Comparison of ENCODE assay signal across 15 cellular contexts in genomic region chr1:207240325-207241095, GRCh38.
DNase-seq lines count a peak whose midpoint lies in the region; ATAC-seq and TF ChIP-seq lines count a peak whose summit lies in the region.
"Had no signal": no experiment of that assay in that cellular context is flagged by ENCODE, and none has a peak within 500 bp of the region (broad histone marks: within the 10 kb centered on the region; RNA-seq: fewer than 3 reads in every experiment).

No MANE protein-coding gene starts in this region.

- peak overlapping the region; percentile 48 for H3K27ac Mint-ChIP-seq in neural crest cell (ENCODE audit: unreplicated experiment)
- H3K27ac Mint-ChIP-seq in activated CD4-positive, alpha-beta T cell treated with anti-CD3 and anti-CD28 coated beads, Interleukin-2, amount 10 ng/mL, durations not matched to agents 7 days and 5 days: no peak overlapping the region
- H3K27ac Mint-ChIP-seq: activated naive CD4-positive, alpha-beta T cell treated with anti-CD3 and anti-CD28 coated beads for 36 hours; dendritic cell treated with granulocyte-macrophage colony-stimulating factor and Interleukin-4, amounts not matched to agents 40 ng/mL and 50 ng/mL, for 4 days had no signal

- peak; percentile 90 for ATAC-seq in esophagus mucosa

- POLR2A ChIA-PET in RWPE1 (lab: Yijun Ruan, JAX; ENCODE audit: low non-redundant PET): no interaction called here
- POLR2A ChIA-PET in activated CD4-positive, alpha-beta T cell treated with anti-CD3 and anti-CD28 coated beads, Interleukin-2, amount 10 ng/mL, durations not matched to agents 7 days and 5 days (lab: Charles Lee): no interaction called here

- no peak overlapping the region; the same call in 1 of the 2 replicates for H3K27ac ChIP-seq in RWPE1
- H3K27ac ChIP-seq: heart left ventricle, right atrium auricular region, tibial artery had no signal

- no peaks in the 10 kb centered on the region for H3K36me3 Mint-ChIP-seq in neural crest cell (ENCODE audit: low read depth)
- H3K36me3 Mint-ChIP-seq in activated CD4-positive, alpha-beta T cell treated with anti-CD3 and anti-CD28 coated beads, Interleukin-2, amount 10 ng/mL, durations not matched to agents 7 days and 5 days (ENCODE audit: low read depth): no peaks in the 10 kb centered on the region

- no peaks in the 10 kb centered on the region for H3K27me3 Mint-ChIP-seq in neural crest cell (ENCODE audit: low read depth)
- peaks cover 6% of the 10 kb centered on the region for H3K27me3 Mint-ChIP-seq in activated CD4-positive, alpha-beta T cell treated with anti-CD3 and anti-CD28 coated beads, Interleukin-2, amount 10 ng/mL, durations not matched to agents 7 days and 5 days

- CTCF ChIA-PET in RWPE1 (lab: Yijun Ruan, JAX): no interaction called here
- CTCF ChIA-PET in activated CD4-positive, alpha-beta T cell treated with anti-CD3 and anti-CD28 coated beads, Interleukin-2, amount 10 ng/mL, durations not matched to agents 7 days and 5 days (lab: Charles Lee): no interaction called here

- DNase-seq in EL (peak; percentile 56), RWPE1 (ENCODE audit: low spot score) (peak; percentile 70), neural crest cell (ENCODE audit: low read depth, low spot score) (no peak), T1000 (lab: John Stamatoyannopoulos, UW) (no peak), activated gamma-delta T cell treated with Interleukin-2 at 50 U/mL for 16 hours (no peak)
- no peak for DNase-seq in activated CD4-positive, alpha-beta T cell treated with anti-CD3 and anti-CD28 coated beads, Interleukin-2, amount 10 ng/mL, durations not matched to agents 7 days and 5 days
- DNase-seq in activated effector memory CD4-positive, alpha-beta T cell treated with anti-CD3 and anti-CD28 coated beads, Interleukin-2, amount 50 U/mL, for 16 hours: no peak
- DNase-seq: activated naive CD4-positive, alpha-beta T cell treated with anti-CD3 and anti-CD28 coated beads for 36 hours; BE2C; heart left ventricle; SW 1271; tibial artery had no signal

- no peak overlapping the region for H3K4me3 Mint-ChIP-seq in neural crest cell
- H3K4me3 Mint-ChIP-seq in activated CD4-positive, alpha-beta T cell treated with anti-CD3 and anti-CD28 coated beads, Interleukin-2, amount 10 ng/mL, durations not matched to agents 7 days and 5 days: no peak overlapping the region
- H3K4me3 Mint-ChIP-seq: activated naive CD4-positive, alpha-beta T cell treated with anti-CD3 and anti-CD28 coated beads for 36 hours; dendritic cell treated with granulocyte-macrophage colony-stimulating factor and Interleukin-4, amounts not matched to agents 40 ng/mL and 50 ng/mL, for 4 days had no signal

- H3K9me3 Mint-ChIP-seq in neural crest cell: no peaks in the 10 kb centered on the region
- no peaks in the 10 kb centered on the region for H3K9me3 Mint-ChIP-seq in activated CD4-positive, alpha-beta T cell treated with anti-CD3 and anti-CD28 coated beads, Interleukin-2, amount 10 ng/mL, durations not matched to agents 7 days and 5 days
- H3K9me3 Mint-ChIP-seq: activated naive CD4-positive, alpha-beta T cell treated with anti-CD3 and anti-CD28 coated beads for 36 hours; dendritic cell treated with granulocyte-macrophage colony-stimulating factor and Interleukin-4, amounts not matched to agents 40 ng/mL and 50 ng/mL, for 4 days had no signal

- H3K4me1 Mint-ChIP-seq in neural crest cell: peaks cover 3% of the 10 kb centered on the region
- no peaks in the 10 kb centered on the region for H3K4me1 Mint-ChIP-seq in activated CD4-positive, alpha-beta T cell treated with anti-CD3 and anti-CD28 coated beads, Interleukin-2, amount 10 ng/mL, durations not matched to agents 7 days and 5 days

- TF ChIP-seq CTCF in RWPE1 (conservative IDR thresholded peaks at IDR 0.05; ENCODE audit: low read depth) (no peak), neural crest cell (conservative IDR thresholded peaks at IDR 0.05) (no peak)

Comparison
In these comparisons a context has a peak if more than half of its experiments do, and no peak if none do; other contexts are left out.
1. DNase-seq: peak in EL (single experiment) and RWPE1 (single experiment); none in neural crest cell (single experiment), activated CD4-positive, alpha-beta T cell treated with anti-CD3 and anti-CD28 coated beads, Interleukin-2, amount 10 ng/mL, durations not matched to agents 7 days and 5 days (single experiment), activated effector memory CD4-positive, alpha-beta T cell treated with anti-CD3 and anti-CD28 coated beads, Interleukin-2, amount 50 U/mL, for 16 hours (single experiment), T1000 (single experiment) and activated gamma-delta T cell treated with Interleukin-2 at 50 U/mL for 16 hours (single experiment).